In the genomic region with DNA sequence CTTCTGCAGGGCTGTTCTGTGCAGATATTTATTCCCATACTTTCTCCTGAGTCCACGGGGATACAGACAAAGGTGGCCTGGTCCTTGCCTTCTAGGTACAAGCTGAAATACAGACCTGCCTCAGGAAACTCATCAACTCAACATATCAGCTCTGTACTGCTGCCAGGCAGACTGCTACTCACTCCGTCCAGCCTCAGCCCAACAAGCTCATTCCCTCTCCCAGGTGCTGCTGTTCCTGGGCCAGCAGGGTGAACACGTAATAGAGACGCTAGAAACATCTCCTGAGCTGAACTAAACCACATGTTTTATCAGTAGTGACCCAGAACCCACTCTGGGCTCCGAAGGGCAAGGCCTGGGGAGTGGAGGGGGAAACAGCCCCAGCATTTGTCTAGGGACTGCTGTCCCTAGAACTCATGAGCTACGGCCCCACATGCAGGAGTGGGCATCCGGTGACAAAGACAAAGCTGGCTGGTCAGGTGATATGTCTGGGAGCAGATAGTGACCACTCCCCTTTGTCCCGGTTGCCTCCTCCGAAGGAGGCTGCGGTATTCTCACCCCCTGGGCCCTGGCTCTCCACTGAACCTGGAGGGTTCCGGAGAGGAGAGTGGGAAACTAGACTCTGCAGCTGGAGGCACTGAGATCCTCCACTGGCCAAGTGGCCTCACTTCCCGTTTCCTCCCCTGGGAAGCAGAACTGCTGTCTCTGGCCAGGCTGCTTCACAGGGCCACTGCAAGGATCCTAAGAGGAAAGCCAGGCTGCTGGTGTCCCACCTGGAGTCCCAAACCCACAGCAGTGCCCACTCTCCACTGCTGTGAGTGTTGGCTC, we compare ENCODE assay signal across 10 cellular contexts.
A peak's percentile ranks its signal among the peaks of the same experiment; 100 is the strongest.
DNase-seq lines count a peak whose midpoint lies in the region; ATAC-seq and TF ChIP-seq lines count a peak whose summit lies in the region.
"Had no signal": no experiment of that assay in that cellular context is flagged by ENCODE, and none has a peak within 500 bp of the region (broad histone marks: within the 10 kb centered on the region; RNA-seq: fewer than 3 reads in every experiment).

No MANE protein-coding gene starts in this region.

- no peak for ATAC-seq in psoas muscle

- no peaks in the 10 kb centered on the region for H3K9me3 Mint-ChIP-seq in CD4-positive, alpha-beta memory T cell

- peaks cover 7% of the 10 kb centered on the region for H3K36me3 ChIP-seq in CD4-positive, alpha-beta memory T cell (ENCODE audit: insufficient read depth, low read length)
- no peaks in the 10 kb centered on the region for H3K36me3 ChIP-seq in SJCRH30
- H3K36me3 ChIP-seq in esophagus (ENCODE audit: control insufficient read depth in 2 of 2, insufficient read depth in 2 of 2, low read length in 1 of 2), result peaks cover 0 to 7% of the 10 kb centered on the region in 2 donors
- H3K36me3 ChIP-seq in psoas muscle (ENCODE audit: insufficient read depth in 1 of 2, low read depth in 1 of 2), result no peaks in the 10 kb centered on the region

- 54 to 63% methylated on average over 12 of the region's 12 CpGs for WGBS in esophagus, 2 donors
- 29 to 42% (median 30%) methylated on average over 12 of the region's 12 CpGs for WGBS in psoas muscle, 3 donors

- no peaks in the 10 kb centered on the region for H3K9me3 ChIP-seq in CD4-positive, alpha-beta memory T cell (ENCODE audit: control insufficient read depth in 1 of 2, low read length in 2 of 2)
- H3K9me3 ChIP-seq in SJCRH30 (replicated peaks) (no peaks in the 10 kb centered on the region), esophagus (ENCODE audit: control insufficient read depth in 2 of 2, insufficient read depth in 1 of 2, low read depth in 1 of 2, low read length in 1 of 2) (no peaks in the 10 kb centered on the region), psoas muscle (no peaks in the 10 kb centered on the region)

- H3K27ac ChIP-seq in CD4-positive, alpha-beta memory T cell (ENCODE audit: low read depth, low read length), result no peak overlapping the region
- peak overlapping the region; percentile 64 for H3K27ac ChIP-seq in SJCRH30
- peak overlapping the region; percentile 8 to 27 for H3K27ac ChIP-seq in esophagus (ENCODE audit: low read depth in 2 of 2, low read length in 1 of 2)
- H3K27ac ChIP-seq in psoas muscle, result peak overlapping the region; percentile 54
- H3K27ac ChIP-seq: VCaP had no signal

- POLR2A ChIA-PET in CD4-positive, alpha-beta memory T cell (lab: Charles Lee; ENCODE audit: partially characterized antibody), result interaction anchor here (0.7 to 5.4 kb wide), 21 partner anchors 9 to 128 kb away, joined by 3 to 43 read pairs (median 9); partner anchors contain the start of gene FAM53B

- CTCF ChIA-PET in CD4-positive, alpha-beta memory T cell (lab: Charles Lee; ENCODE audit: partially characterized antibody), result interaction anchor here (0.6 to 5.4 kb wide), 21 partner anchors 10 to 118 kb away, joined by 3 to 89 read pairs (median 6); no protein-coding TSS in a partner anchor

- H3K36me3 Mint-ChIP-seq in CD4-positive, alpha-beta memory T cell, result peaks cover 4 to 16% of the 10 kb centered on the region in 2 donors

- no peaks in the 10 kb centered on the region for H3K27me3 Mint-ChIP-seq in CD4-positive, alpha-beta memory T cell

- H3K4me1 ChIP-seq in CD4-positive, alpha-beta memory T cell (ENCODE audit: insufficient read depth, low read length), result peaks cover 80% of the 10 kb centered on the region
- H3K4me1 ChIP-seq in SJCRH30 (peaks cover 28% of the 10 kb centered on the region), esophagus (ENCODE audit: control insufficient read depth in 2 of 2, insufficient read depth in 2 of 2, low read length in 1 of 2) (peaks cover 14 to 63% of the 10 kb centered on the region in 2 donors), psoas muscle (peaks cover 84% of the 10 kb centered on the region)

- peak overlapping the region in 6 of 8 donors; percentile 29 to 71 (median 62) for H3K4me3 Mint-ChIP-seq in CD4-positive, alpha-beta memory T cell

- no peaks in the 10 kb centered on the region for H3K27me3 ChIP-seq in CD4-positive, alpha-beta memory T cell (ENCODE audit: insufficient read depth, low read length)
- H3K27me3 ChIP-seq in SJCRH30 (no peaks in the 10 kb centered on the region), esophagus (ENCODE audit: control insufficient read depth in 1 of 2, insufficient read depth in 2 of 2, low read length in 2 of 2) (no peaks in the 10 kb centered on the region), psoas muscle (ENCODE audit: insufficient read depth in 3 of 3, low read length in 2 of 3) (no peaks in the 10 kb centered on the region)

- peaks cover 34 to 93% (median 58%) of the 10 kb centered on the region in 4 donors for H3K4me1 Mint-ChIP-seq in CD4-positive, alpha-beta memory T cell

- DNase-seq in CD4-positive, alpha-beta memory T cell, result no peak
- DNase-seq in SJCRH30 (no peak), psoas muscle (peak in 1 of 2 donors; percentile 55), foreskin melanocyte (no peak), cerebellar cortex (ENCODE audit: low spot score) (no peak), NCI-H524 treated with DMSO at 0.1 percent for 48 hours (lab: John Stamatoyannopoulos, UW) (no peak), amygdala (lab: John Stamatoyannopoulos, UW) (no peak)
- DNase-seq: activated naive CD4-positive, alpha-beta T cell treated with Interleukin-2 at 50 U/mL for 16 hours had no signal

- no peak overlapping the region for H3K4me3 ChIP-seq in CD4-positive, alpha-beta memory T cell (ENCODE audit: low read length in 2 of 2)
- H3K4me3 ChIP-seq in SJCRH30 (no peak overlapping the region), esophagus (ENCODE audit: low read depth in 1 of 2, low read length in 2 of 2) (no peak overlapping the region), psoas muscle (no peak overlapping the region)

- intact Hi-C loops in CD4-positive, alpha-beta memory T cell (cut with micrococcal nuclease), result loop anchor here (1.0 to 2.0 kb wide), 6 partner anchors 8 to 113 kb away; no protein-coding TSS in a partner anchor
- intact Hi-C loops in psoas muscle (cut with DNase I), result loop anchor here in 1 of 2 donors (5.0 kb wide), 1 partner anchor 96 kb away; no protein-coding TSS in a partner anchor

- peak overlapping the region; percentile 74 to 96 (median 89) for H3K27ac Mint-ChIP-seq in CD4-positive, alpha-beta memory T cell

- TF ChIP-seq CTCF in psoas muscle (IDR thresholded peaks at IDR 0.05), result no peak
